ENCODE assay signal across 9 cellular contexts in genomic region chr5:53041071-53041692, GRCh38. TPM values are rescaled to one million over a fixed set of nuclear protein-coding genes. Genes with fewer than 3 reads are reported as not detected.
DNase-seq lines count a peak whose midpoint lies in the region; ATAC-seq and TF ChIP-seq lines count a peak whose summit lies in the region.
"Had no signal": no experiment of that assay in that cellular context is flagged by ENCODE, and none has a peak within 500 bp of the region (broad histone marks: within the 10 kb centered on the region; RNA-seq: fewer than 3 reads in every experiment).

No MANE protein-coding gene starts in this region.

- H3K4me1 Mint-ChIP-seq in CD8-positive, alpha-beta memory T cell, result peaks cover 20 to 37% (median 26%) of the 10 kb centered on the region in 3 donors

- peak in 1 of 5 donors; percentile 10 for DNase-seq in CD8-positive, alpha-beta memory T cell
- DNase-seq in cardiac fibroblast (ENCODE audit: low read depth in 2 of 2) (peak; percentile 56 to 57), colonic mucosa (no peak), foreskin melanocyte (no peak), NCI-H1417 (lab: John Stamatoyannopoulos, UW) (no peak)
- DNase-seq in stimulated activated CD4-positive, alpha-beta T cell treated with anti-CD3 and anti-CD28 coated beads, Interleukin-2, amount 100 ng/mL, for 24 hours, result no peak

- H3K9me3 ChIP-seq in CD8-positive, alpha-beta memory T cell (ENCODE audit: low read length), result no peaks in the 10 kb centered on the region
- H3K9me3 ChIP-seq in colonic mucosa, result no peaks in the 10 kb centered on the region

- TF ChIP-seq CTCF in cardiac fibroblast (IDR thresholded peaks at IDR 0.05; ENCODE audit: low read depth, low read length) (no peak), colonic mucosa (IDR thresholded peaks at IDR 0.05) (no peak)

- POLR2A ChIA-PET in CD8-positive, alpha-beta memory T cell (lab: Charles Lee), result interaction anchor here (0.6 to 0.8 kb wide), 2 partner anchors 47 to 68 kb away, joined by 3 to 11 read pairs; no protein-coding TSS in a partner anchor

- peak; percentile 96 for ATAC-seq in GM19452 (IDR thresholded peaks at IDR 0.05; ENCODE audit: unreplicated experiment)
- ATAC-seq in HG03280 (IDR thresholded peaks at IDR 0.05; ENCODE audit: unreplicated experiment), result peak; percentile 97

- no peak overlapping the region for H3K9ac ChIP-seq in colonic mucosa (ENCODE audit: low read depth in 2 of 2, low read length in 2 of 2)

- no peak overlapping the region for H3K27ac ChIP-seq in CD8-positive, alpha-beta memory T cell (ENCODE audit: low read depth, low read length)
- H3K27ac ChIP-seq in colonic mucosa, result no peak overlapping the region

- no peaks in the 10 kb centered on the region for H3K36me3 ChIP-seq in CD8-positive, alpha-beta memory T cell (ENCODE audit: insufficient read depth, low read length)
- no peaks in the 10 kb centered on the region for H3K36me3 ChIP-seq in colonic mucosa

- peak overlapping the region in 7 of 8 donors; percentile 1 to 88 (median 63) for H3K27ac Mint-ChIP-seq in CD8-positive, alpha-beta memory T cell

- CTCF ChIA-PET in CD8-positive, alpha-beta memory T cell (lab: Charles Lee), result interaction anchor here (1.8 kb wide), 1 partner anchor 9 kb away, joined by 5 read pairs; no protein-coding TSS in a partner anchor

- peaks cover 11% of the 10 kb centered on the region for H3K4me1 ChIP-seq in CD8-positive, alpha-beta memory T cell (ENCODE audit: insufficient read depth, low read length)
- H3K4me1 ChIP-seq in colonic mucosa, result no peaks in the 10 kb centered on the region

- H3K9me3 Mint-ChIP-seq in CD8-positive, alpha-beta memory T cell, result no peaks in the 10 kb centered on the region

- peaks cover 0 to 2% of the 10 kb centered on the region in 2 donors for H3K27me3 Mint-ChIP-seq in CD8-positive, alpha-beta memory T cell

- intact Hi-C loops in colonic mucosa (cut with DNase I), result no loop called here

- H3K4me3 Mint-ChIP-seq in CD8-positive, alpha-beta memory T cell, result peak overlapping the region; percentile 37 to 83 (median 81)

- no peaks in the 10 kb centered on the region for H3K27me3 ChIP-seq in CD8-positive, alpha-beta memory T cell (ENCODE audit: insufficient read depth, low read length, poor library complexity, severe bottlenecking)
- no peaks in the 10 kb centered on the region for H3K27me3 ChIP-seq in colonic mucosa

- H3K4me3 ChIP-seq in CD8-positive, alpha-beta memory T cell (ENCODE audit: low read length), result peak overlapping the region; percentile 37
- H3K4me3 ChIP-seq in cardiac fibroblast (replicated peaks in 1 of 2; ENCODE audit: low read depth in 2 of 2, low read length in 2 of 2) (peak overlapping the region in 1 of 2 donors; percentile 15), colonic mucosa (no peak overlapping the region)
- H3K4me3 ChIP-seq: skin epidermis had no signal

- peaks cover 0 to 3% (median 0%) of the 10 kb centered on the region in 3 donors for H3K36me3 Mint-ChIP-seq in CD8-positive, alpha-beta memory T cell

RNA-seq across cellular contexts. Expression of gene ITGA2, which starts 52.0 kb away (rescaled TPM):
- total RNA-seq in CD8-positive, alpha-beta memory T cell, result 1 to 10 TPM; 2.7 to 2.8 TPM
- 0.51 TPM for polyA plus RNA-seq in CD8-positive, alpha-beta memory T cell
- 10 to 100 TPM; 18.3 to 19.7 TPM for total RNA-seq in colonic mucosa

Comparison
In these comparisons a context has a peak if more than half of its experiments do, and no peak if none do; other contexts are left out.
1. DNase-seq: peak in cardiac fibroblast (2 of 2); none in colonic mucosa (single experiment), foreskin melanocyte (single experiment), NCI-H1417 (0 of 3) and stimulated activated CD4-positive, alpha-beta T cell treated with anti-CD3 and anti-CD28 coated beads, Interleukin-2, amount 100 ng/mL, for 24 hours (0 of 2).
2. RNA of gene ITGA2, which starts 52.0 kb away (total RNA-seq): 18.3 to 19.7 TPM in colonic mucosa; 2.7 to 2.8 TPM in CD8-positive, alpha-beta memory T cell; every median in the first group is over 4 times any median in the second.